In genomic region chr4:86035688-86036087, GRCh38 we compare ENCODE assay signal across 13 cellular contexts.
"Had no signal": no experiment of that assay in that cellular context is flagged by ENCODE, and none has a peak within 500 bp of the region (broad histone marks: within the 10 kb centered on the region; RNA-seq: fewer than 3 reads in every experiment).

No MANE protein-coding gene starts in this region.

- H3K36me3 ChIP-seq: esophagus squamous epithelium, gastroesophageal sphincter, right lobe of liver, spleen, tibial nerve had no signal

- H3K36me3 Mint-ChIP-seq: activated naive CD4-positive, alpha-beta T cell treated with anti-CD3 and anti-CD28 coated beads, Interleukin-2, amount 10 ng/mL, durations not matched to agents 7 days and 5 days; stimulated activated naive B cell treated with anti-CD40 and anti-IgM and Interleukin-4, amounts not matched to agents 10 μg/mL and 1 μg/mL and 100 μg/mL, for 72 hours had no signal

- ATAC-seq: activated T-helper 17 cell treated with anti-CD3 and anti-CD28 coated beads, Interleukin-2, amount 50 U/mL, for 72 hours; gastroesophageal sphincter; psoas muscle; right lobe of liver; stimulated activated naive B cell treated with anti-CD40 and anti-IgM and Interleukin-4, amounts not matched to agents 10 μg/mL and 1 μg/mL and 100 μg/mL, for 72 hours had no signal

- H3K4me3 Mint-ChIP-seq: activated naive CD4-positive, alpha-beta T cell treated with anti-CD3 and anti-CD28 coated beads, Interleukin-2, amount 10 ng/mL, durations not matched to agents 7 days and 5 days; activated T-helper 17 cell treated with anti-CD3 and anti-CD28 coated beads, Interleukin-2, amount 50 U/mL, for 72 hours; stimulated activated naive B cell treated with anti-CD40 and anti-IgM and Interleukin-4, amounts not matched to agents 10 μg/mL and 1 μg/mL and 100 μg/mL, for 72 hours had no signal

- H3K4me1 Mint-ChIP-seq: activated naive CD4-positive, alpha-beta T cell treated with anti-CD3 and anti-CD28 coated beads, Interleukin-2, amount 10 ng/mL, durations not matched to agents 7 days and 5 days; activated T-helper 17 cell treated with anti-CD3 and anti-CD28 coated beads, Interleukin-2, amount 50 U/mL, for 72 hours had no signal

- H3K9me3 ChIP-seq: esophagus squamous epithelium, gastroesophageal sphincter, psoas muscle, right lobe of liver, spleen, tibial nerve had no signal

- H3K27me3 ChIP-seq: esophagus squamous epithelium, gastroesophageal sphincter, right lobe of liver, spleen, tibial nerve had no signal

- DNase-seq: activated CD4-positive, alpha-beta T cell treated with anti-CD3 and anti-CD28 coated beads, Interleukin-2, amount 50 U/mL, for 1 hour; activated naive CD4-positive, alpha-beta T cell treated with anti-CD3 and anti-CD28 coated beads, Interleukin-2, amount 10 ng/mL, durations not matched to agents 7 days and 5 days; activated T-cell treated with anti-CD3 and anti-CD28 coated beads for 4 hours; esophagus squamous epithelium; kidney; psoas muscle; right lobe of liver; spleen; stimulated activated CD4-positive, alpha-beta T cell treated with anti-CD3 and anti-CD28 coated beads, Interleukin-1b, Interleukin-23, amount 100 ng/mL, for 48 hours; stimulated activated naive B cell treated with anti-CD40 and anti-IgM and Interleukin-4, amounts not matched to agents 10 μg/mL and 1 μg/mL and 100 μg/mL, for 72 hours had no signal

- H3K27ac Mint-ChIP-seq: activated naive CD4-positive, alpha-beta T cell treated with anti-CD3 and anti-CD28 coated beads, Interleukin-2, amount 10 ng/mL, durations not matched to agents 7 days and 5 days; activated T-helper 17 cell treated with anti-CD3 and anti-CD28 coated beads, Interleukin-2, amount 50 U/mL, for 72 hours; stimulated activated naive B cell treated with anti-CD40 and anti-IgM and Interleukin-4, amounts not matched to agents 10 μg/mL and 1 μg/mL and 100 μg/mL, for 72 hours had no signal

- H3K27me3 Mint-ChIP-seq: activated naive CD4-positive, alpha-beta T cell treated with anti-CD3 and anti-CD28 coated beads, Interleukin-2, amount 10 ng/mL, durations not matched to agents 7 days and 5 days had no signal

- H3K4me3 ChIP-seq: esophagus squamous epithelium, gastroesophageal sphincter, psoas muscle, right lobe of liver, spleen, tibial nerve had no signal

- H3K9me3 Mint-ChIP-seq: activated naive CD4-positive, alpha-beta T cell treated with anti-CD3 and anti-CD28 coated beads, Interleukin-2, amount 10 ng/mL, durations not matched to agents 7 days and 5 days; activated T-helper 17 cell treated with anti-CD3 and anti-CD28 coated beads, Interleukin-2, amount 50 U/mL, for 72 hours; stimulated activated naive B cell treated with anti-CD40 and anti-IgM and Interleukin-4, amounts not matched to agents 10 μg/mL and 1 μg/mL and 100 μg/mL, for 72 hours had no signal

- H3K4me1 ChIP-seq: right lobe of liver had no signal

- H3K27ac ChIP-seq: esophagus squamous epithelium, gastroesophageal sphincter, psoas muscle, right lobe of liver, spleen, tibial nerve had no signal
